In the genomic region with DNA sequence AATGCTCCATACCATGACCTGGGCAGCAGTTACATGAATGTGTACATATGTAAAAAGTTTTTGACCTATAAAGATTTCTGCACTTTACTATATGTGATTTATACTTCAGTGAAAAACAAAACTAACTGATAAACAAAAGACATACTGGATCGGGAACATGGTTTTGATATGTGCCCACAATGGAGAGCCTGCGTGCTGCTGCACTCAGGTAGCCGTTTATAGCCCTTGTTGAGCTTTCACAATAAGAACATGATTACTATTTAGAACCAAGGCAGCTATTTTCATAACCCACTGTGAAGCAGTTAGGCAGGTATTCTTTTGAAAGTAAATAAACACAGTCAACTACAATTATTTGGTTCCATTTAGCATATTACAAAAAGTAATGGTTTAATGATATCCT, we compare ENCODE assay signal across 21 cellular contexts.
"Had no signal": no experiment of that assay in that cellular context is flagged by ENCODE, and none has a peak within 500 bp of the region (broad histone marks: within the 10 kb centered on the region; RNA-seq: fewer than 3 reads in every experiment).

No MANE protein-coding gene starts in this region.

- H3K27me3 ChIP-seq: SJCRH30 had no signal

- DNase-seq: KBM-7; MM.1S; NCI-H1092 treated with DMSO at 0.1 percent for 48 hours; NCI-H1436 treated with DMSO at 0.1 percent for 48 hours; NCI-H1694; NCI-H187 treated with DMSO at 0.1 percent for 48 hours; NCI-H2029 treated with DMSO at 0.1 percent for 48 hours; NCI-H2171; NCI-H226; NCI-H446; NCI-H510A; NCI-H524 treated with DMSO at 0.1 percent for 48 hours; NCI-H69; NK-92 treated with Interleukin-12 subunit alpha and Interleukin-12 subunit beta, amount 100 ng/mL, for 24 hours; PC-3; SHP77 treated with DMSO at 0.1 percent for 48 hours; SJCRH30; T-helper 1 cell; T-helper 17 cell had no signal

- H3K9me3 ChIP-seq: SJCRH30 had no signal

- H3K4me3 ChIP-seq: SJCRH30 had no signal

- ATAC-seq: Panc1, PC-3, SK-N-SH treated with all-trans-retinoic acid at 6 μM for 48 hours, T-helper 17 cell had no signal

- H3K36me3 ChIP-seq: SJCRH30 had no signal

- H3K4me1 ChIP-seq: SJCRH30 had no signal
